Comparison of ENCODE assay signal across 8 cellular contexts in the genomic region with DNA sequence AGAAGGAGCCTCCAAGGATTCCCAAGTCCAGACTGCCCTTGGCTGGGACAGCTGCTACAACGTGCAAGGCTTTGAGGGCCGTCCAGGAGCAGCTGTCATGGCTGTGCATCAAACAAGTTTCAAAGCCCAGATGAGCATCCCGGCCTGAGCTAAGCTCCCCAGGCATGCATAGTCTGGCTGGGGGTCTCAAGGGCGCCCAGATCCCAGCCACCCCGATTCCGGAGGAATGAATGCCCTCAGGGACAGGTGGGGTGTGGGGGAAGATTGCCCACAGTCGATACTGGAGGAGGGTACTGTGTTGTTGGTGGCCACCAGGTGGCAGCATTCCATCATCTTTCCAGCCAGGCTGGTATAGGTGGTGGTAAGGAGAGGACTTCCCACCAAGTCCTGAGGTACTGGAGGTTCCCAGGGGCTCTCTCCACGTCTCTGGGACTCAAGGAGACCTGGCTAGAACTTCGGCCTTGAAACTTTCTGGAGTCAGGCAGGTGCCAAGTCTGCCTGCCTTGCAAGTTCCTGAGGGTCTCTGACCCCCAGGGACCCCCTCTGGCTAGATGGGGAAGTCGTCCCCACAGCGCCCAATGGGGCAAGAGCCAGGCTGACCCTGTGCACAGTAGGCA. TPM values are rescaled to one million over a fixed set of nuclear protein-coding genes. Genes with fewer than 3 reads are reported as not detected.
DNase-seq lines count a peak whose midpoint lies in the region; ATAC-seq and TF ChIP-seq lines count a peak whose summit lies in the region.

No MANE protein-coding gene starts in this region.

- CTCF ChIA-PET in OCI-LY7 (lab: Charles Lee; ENCODE audit: unreplicated experiment): no interaction called here

- no peak overlapping the region for H3K4ac ChIP-seq in neuronal stem cell (ENCODE audit: low read length)

- H3K36me3 ChIP-seq in OCI-LY7 (ENCODE audit: insufficient read depth, low read length) (peaks cover 60% of the 10 kb centered on the region), neuronal stem cell (replicated peaks in 1 of 2; ENCODE audit: control insufficient read depth in 2 of 2, insufficient read depth in 2 of 2, low read length in 2 of 2) (peaks cover 33 to 49% of the 10 kb centered on the region in 2 donors)

- BruUV-seq in OCI-LY7 (replicated peaks; lab: Mats Ljungman, UMichigan): no TSS peak

- H3K79me1 ChIP-seq in neuronal stem cell (ENCODE audit: low read depth, low read length): no peaks in the 10 kb centered on the region

- ATAC-seq in HG03378 (IDR thresholded peaks at IDR 0.05; ENCODE audit: unreplicated experiment): peak; percentile 66

- no peak overlapping the region for H4K91ac ChIP-seq in neuronal stem cell (ENCODE audit: low read depth, low read length, poor library complexity)

- H3K9me2 ChIP-seq in OCI-LY7 (ENCODE audit: insufficient read depth, low read length): no peaks in the 10 kb centered on the region

- peak overlapping the region; percentile 99 for H2AK5ac ChIP-seq in neuronal stem cell (ENCODE audit: low read depth, low read length)

- no peak overlapping the region for H4K8ac ChIP-seq in neuronal stem cell (ENCODE audit: low read depth, low read length)

- TF ChIP-seq CTCF in OCI-LY7 (conservative IDR thresholded peaks at IDR 0.05; ENCODE audit: low read length) (peak; percentile 90), fibroblast of mammary gland (conservative IDR thresholded peaks at IDR 0.05; ENCODE audit: control insufficient read depth, insufficient read depth, low read depth, low read length) (peak; percentile 83)

- peak; percentile 60 for DNase-seq in NCI-H146 (lab: John Stamatoyannopoulos, UW)
- DNase-seq in NCI-H146 treated with DMSO at 0.1 percent for 48 hours (lab: John Stamatoyannopoulos, UW; ENCODE audit: unreplicated experiment): no peak
- DNase-seq in OCI-LY7 (ENCODE audit: low spot score): peak; percentile 78
- peak; percentile 75 for DNase-seq in activated T-cell treated with anti-CD3 and anti-CD28 coated beads, Interleukin-2, amount 50 U/mL, for 1 hour
- peak; percentile 76 for DNase-seq in fibroblast of mammary gland (ENCODE audit: low read depth)
- peak; percentile 73 for DNase-seq in neuronal stem cell (ENCODE audit: low spot score)
- peak; percentile 33 for DNase-seq in stromal cell of bone marrow (ENCODE audit: low read depth)

- H3K14ac ChIP-seq in neuronal stem cell (ENCODE audit: low read length): no peak overlapping the region

- H2BK15ac ChIP-seq in neuronal stem cell (ENCODE audit: low read length): peak overlapping the region; percentile 40

- POLR2A ChIA-PET in OCI-LY7 (lab: Charles Lee): no interaction called here

- H3K23ac ChIP-seq in neuronal stem cell (ENCODE audit: low read depth, low read length, poor library complexity): no peak overlapping the region

- no peaks in the 10 kb centered on the region for H3K27me3 ChIP-seq in neuronal stem cell (ENCODE audit: control insufficient read depth in 3 of 3, insufficient read depth in 3 of 3, low read depth in 1 of 3, low read length in 3 of 3)

- no CpG with 5 or more reads among the region's 11 CpGs for WGBS in neuronal stem cell (ENCODE audit: extremely low coverage in 2 of 2, insufficient read length in 2 of 2, insufficient replicate concordance in 1 of 2), 2 donors

- H3K79me2 ChIP-seq in OCI-LY7 (ENCODE audit: insufficient read depth, low read depth, low read length): no peaks in the 10 kb centered on the region

- H3K27ac ChIP-seq in OCI-LY7 (ENCODE audit: low read depth, low read length, poor library complexity, severe bottlenecking) (no peak overlapping the region), neuronal stem cell (replicated peaks; ENCODE audit: low read length) (no peak overlapping the region)

- no peaks in the 10 kb centered on the region for H4K20me1 ChIP-seq in OCI-LY7 (ENCODE audit: insufficient read depth, low read length)

- intact Hi-C loops in OCI-LY7 (cut with micrococcal nuclease; ENCODE audit: unreplicated experiment): loop anchor here (1.0 to 2.0 kb wide), 3 partner anchors 68 to 151 kb away; no protein-coding TSS in a partner anchor

- H2BK5ac ChIP-seq in neuronal stem cell (ENCODE audit: low read length): no peak overlapping the region

- H3K4me2 ChIP-seq in OCI-LY7 (ENCODE audit: low read length) (no peak overlapping the region), neuronal stem cell (ENCODE audit: insufficient read depth, low read length, poor library complexity, severe bottlenecking) (no peak overlapping the region)

- H3K18ac ChIP-seq in neuronal stem cell (ENCODE audit: low read length): peak overlapping the region; percentile 31

- no peak overlapping the region for H2BK120ac ChIP-seq in neuronal stem cell (ENCODE audit: low read depth, low read length)

- H3K9me3 ChIP-seq in OCI-LY7 (ENCODE audit: low read length): no peaks in the 10 kb centered on the region
- H3K9me3 ChIP-seq in neuronal stem cell (replicated peaks in 1 of 2; ENCODE audit: control insufficient read depth in 2 of 2, insufficient read depth in 1 of 2, low read depth in 1 of 2, low read length in 2 of 2): no peaks in the 10 kb centered on the region

- H3K4me1 ChIP-seq in OCI-LY7 (ENCODE audit: insufficient read depth, low read length, poor library complexity, severe bottlenecking): no peaks in the 10 kb centered on the region
- peaks cover 19 to 26% of the 10 kb centered on the region in 2 donors for H3K4me1 ChIP-seq in neuronal stem cell (ENCODE audit: control insufficient read depth in 2 of 2, insufficient read depth in 1 of 2, low read depth in 1 of 2, low read length in 2 of 2)

- H2AFZ ChIP-seq in OCI-LY7 (ENCODE audit: low read length) (no peak overlapping the region), neuronal stem cell (ENCODE audit: low read length) (no peak overlapping the region)

- H3K9ac ChIP-seq in neuronal stem cell (ENCODE audit: low read depth, low read length, poor library complexity): no peak overlapping the region

- no peak overlapping the region for H2BK12ac ChIP-seq in neuronal stem cell (ENCODE audit: low read length)

- H3K4me3 ChIP-seq in OCI-LY7 (ENCODE audit: low read depth, low read length, poor library complexity, severe bottlenecking) (no peak overlapping the region), fibroblast of mammary gland (ENCODE audit: control insufficient read depth, low read depth, low read length) (no peak overlapping the region), neuronal stem cell (ENCODE audit: low read length in 2 of 2) (no peak overlapping the region)

RNA-seq across cellular contexts. Expression of a gene that starts 32.8 kb away (rescaled TPM):
- 139 and 192 TPM in 2 replicates for total RNA-seq in OCI-LY7 (2014; rRNA removed; shearing (Covaris generic))
- 197 and 223 TPM in 2 replicates for total RNA-seq in OCI-LY7 (2022)
- polyA plus RNA-seq in neuronal stem cell (2013, experiment 1 of 2): 103 TPM
- polyA plus RNA-seq in neuronal stem cell (2013, experiment 2 of 2): 104 TPM

RNA-seq across cellular contexts. Expression of a gene that starts 33.6 kb away (rescaled TPM):
- total RNA-seq in OCI-LY7 (2014; rRNA removed; shearing (Covaris generic)): 0.28 TPM in 1 of 2 replicates, not detected in the other
- 0.18 and 0.84 TPM in 2 replicates for total RNA-seq in OCI-LY7 (2022)
- polyA plus RNA-seq in neuronal stem cell (2013, experiment 1 of 2): 68.0 TPM
- polyA plus RNA-seq in neuronal stem cell (2013, experiment 2 of 2): 67.2 TPM
